In genomic region chr5:6379246-6379645, GRCh38 we compare ENCODE assay signal across 9 cellular contexts. TPM values are rescaled to one million over a fixed set of nuclear protein-coding genes. Genes with fewer than 3 reads are reported as not detected.
DNase-seq lines count a peak whose midpoint lies in the region; ATAC-seq, FAIRE-seq and TF ChIP-seq lines count a peak whose summit lies in the region.
"Had no signal": no experiment of that assay in that cellular context is flagged by ENCODE, and none has a peak within 500 bp of the region (broad histone marks: within the 10 kb centered on the region; RNA-seq: fewer than 3 reads in every experiment).

No MANE protein-coding gene starts in this region.

- H3K27ac Mint-ChIP-seq in astrocyte (ENCODE audit: unreplicated experiment) (no peak overlapping the region), natural killer cell (peak overlapping the region; percentile 94 to 96)

- H3K4me1 Mint-ChIP-seq in astrocyte (ENCODE audit: low read depth, unreplicated experiment) (peaks cover 3% of the 10 kb centered on the region), natural killer cell (peaks cover 43% of the 10 kb centered on the region in 2 donors)

- peak overlapping the region; percentile 95 for H3K4me2 ChIP-seq in astrocyte (ENCODE audit: low read length)

- H3K4me1 ChIP-seq in BE2C (no peaks in the 10 kb centered on the region; the same call in 1 of the 2 replicates), HUES6 (ENCODE audit: control insufficient read depth, insufficient read depth, low read length) (peaks cover 14% of the 10 kb centered on the region), astrocyte (ENCODE audit: insufficient read depth, low read length) (peaks cover 10% of the 10 kb centered on the region)

- no peak for FAIRE-seq in astrocyte (lab: Jason Lieb, UNC)

- H3K27me3 Mint-ChIP-seq in astrocyte (ENCODE audit: low read depth, unreplicated experiment) (no peaks in the 10 kb centered on the region), natural killer cell (ENCODE audit: low read depth in 2 of 2) (peaks cover 11 to 30% of the 10 kb centered on the region in 2 donors)

- H3K9me3 Mint-ChIP-seq in astrocyte (ENCODE audit: unreplicated experiment) (no peaks in the 10 kb centered on the region), natural killer cell (no peaks in the 10 kb centered on the region)

- H3K36me3 Mint-ChIP-seq in astrocyte (ENCODE audit: low read depth, unreplicated experiment) = peaks cover 2% of the 10 kb centered on the region
- peaks cover 5% of the 10 kb centered on the region for H3K36me3 Mint-ChIP-seq in natural killer cell

- H4K20me1 ChIP-seq in astrocyte (ENCODE audit: insufficient read depth, low read length) = peaks cover 27% of the 10 kb centered on the region

- H3K4me3 ChIP-seq in BE2C (ENCODE audit: low read depth, low read length) (peak overlapping the region; percentile 95), HUES6 (ENCODE audit: low read depth, low read length) (peak overlapping the region; percentile 93), astrocyte (ENCODE audit: insufficient read depth, low read depth, low read length) (no peak overlapping the region)

- H3K9me3 ChIP-seq in BE2C (no peaks in the 10 kb centered on the region), HUES6 (ENCODE audit: control insufficient read depth, insufficient read depth, low read depth, low read length) (no peaks in the 10 kb centered on the region), astrocyte (ENCODE audit: insufficient read depth, low read depth, low read length) (no peaks in the 10 kb centered on the region)

- DNase-seq in BE2C (no peak), astrocyte (ENCODE audit: low read depth) (no peak), natural killer cell (no peak), HK-2 (ENCODE audit: unreplicated experiment) (no peak), NCI-H1417 (lab: John Stamatoyannopoulos, UW) (no peak)
- DNase-seq: activated effector memory CD4-positive, alpha-beta T cell treated with Interleukin-2 at 50 U/mL for 16 hours had no signal

- TF ChIP-seq CTCF in BE2C (IDR thresholded peaks at IDR 0.05; ENCODE audit: low read depth, low read length) (no peak), astrocyte (IDR thresholded peaks at IDR 0.05; ENCODE audit: insufficient read depth, low read depth, low read length) (no peak), natural killer cell (IDR thresholded peaks at IDR 0.05) (no peak)

- H3K27me3 ChIP-seq in BE2C = no peaks in the 10 kb centered on the region
- H3K27me3 ChIP-seq in HUES6 (ENCODE audit: control insufficient read depth, insufficient read depth, low read length) = no peaks in the 10 kb centered on the region
- no peaks in the 10 kb centered on the region for H3K27me3 ChIP-seq in astrocyte (ENCODE audit: insufficient read depth, low read length)

- H3K36me3 ChIP-seq in BE2C = peaks cover 24% of the 10 kb centered on the region
- peaks cover 29% of the 10 kb centered on the region for H3K36me3 ChIP-seq in HUES6 (ENCODE audit: control insufficient read depth, insufficient read depth, low read length)
- peaks cover 20% of the 10 kb centered on the region for H3K36me3 ChIP-seq in astrocyte (ENCODE audit: insufficient read depth, low read length)

- H3K27ac ChIP-seq in HUES6 (ENCODE audit: low read depth, low read length) = no peak overlapping the region
- H3K27ac ChIP-seq in astrocyte (ENCODE audit: low read depth, low read length) = no peak overlapping the region

- peak overlapping the region; percentile 97 for H2AFZ ChIP-seq in astrocyte (ENCODE audit: low read depth, low read length)

- ATAC-seq in natural killer cell (no peak), HG02763 (IDR thresholded peaks at IDR 0.05; ENCODE audit: unreplicated experiment) (no peak), HG03457 (IDR thresholded peaks at IDR 0.05; ENCODE audit: unreplicated experiment) (no peak)

- no peak overlapping the region for H3K9ac ChIP-seq in HUES6 (ENCODE audit: low read length)
- peak overlapping the region; percentile 92 for H3K9ac ChIP-seq in astrocyte (ENCODE audit: low read length)

- intact Hi-C loops in natural killer cell (cut with micrococcal nuclease) = loop anchor here (5.0 to 10.0 kb wide), 2 partner anchors 253 to 884 kb away; partner anchors contain the start of genes NSUN2 and SRD5A1

- H3K4me3 Mint-ChIP-seq in astrocyte (ENCODE audit: unreplicated experiment) = peak overlapping the region; percentile 98
- peak overlapping the region; percentile 99 for H3K4me3 Mint-ChIP-seq in natural killer cell

- H3K79me2 ChIP-seq in astrocyte (ENCODE audit: insufficient read depth, low read length) = peaks cover 40% of the 10 kb centered on the region

RNA-seq across cellular contexts. Expression of gene MED10, which starts 0.9 kb away (rescaled TPM):
- polyA plus RNA-seq in BE2C (2012; ENCODE audit: insufficient read depth, insufficient read length, low read depth) = 107 TPM
- total RNA-seq in astrocyte (40.8 and 49.3 TPM in 2 replicates), natural killer cell (10 to 100 TPM; 64.4 to 68.5 (median 64.5) TPM)
